ENCODE assay signal across 8 cellular contexts in the genomic region with DNA sequence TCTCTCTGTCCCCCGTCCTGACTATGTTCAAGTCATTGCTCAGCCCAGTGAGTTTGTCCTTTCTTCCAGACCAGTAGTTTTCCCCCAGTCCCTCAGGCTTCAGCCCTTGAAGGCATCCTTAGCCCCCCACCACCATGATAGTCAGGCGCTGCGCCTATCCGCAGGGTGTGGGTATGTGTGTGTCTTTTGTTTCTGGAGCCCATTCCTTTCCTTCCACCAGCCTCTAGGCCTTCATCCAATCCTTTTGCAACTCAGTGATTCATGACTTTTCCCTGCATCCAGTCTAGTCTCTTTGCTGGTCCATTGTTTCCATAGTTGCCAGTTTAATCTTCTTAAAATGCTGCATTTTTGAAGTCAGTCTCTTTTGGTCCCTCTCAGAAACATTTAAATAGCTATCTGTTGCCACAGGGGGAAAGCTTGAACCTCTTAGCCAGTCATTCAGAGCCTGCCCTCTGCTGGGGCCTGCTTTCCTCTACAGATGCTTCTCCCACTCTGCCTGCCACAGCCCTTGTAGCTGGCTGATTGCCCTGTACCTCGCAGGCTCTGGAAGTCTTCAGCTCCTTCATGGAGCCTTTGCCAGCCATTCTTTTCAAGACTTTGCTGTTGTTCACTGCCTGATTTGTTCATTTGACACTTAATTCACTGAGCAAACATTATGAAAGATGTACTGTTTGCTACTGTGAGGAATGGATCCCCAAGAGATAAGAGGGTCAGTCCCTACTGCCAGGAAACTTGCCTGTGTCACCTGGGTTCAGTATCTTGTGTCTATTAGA. TPM values are rescaled to one million over a fixed set of nuclear protein-coding genes. Genes with fewer than 3 reads are reported as not detected.
DNase-seq lines count a peak whose midpoint lies in the region; ATAC-seq, FAIRE-seq and TF ChIP-seq lines count a peak whose summit lies in the region.

No MANE protein-coding gene starts in this region.

- peak; percentile 92 to 95 (median 94) for ATAC-seq in heart left ventricle

- POLR2A ChIA-PET in SK-N-SH (lab: Yijun Ruan, JAX): interaction anchor here (0.9 to 1.6 kb wide), 4 partner anchors 142 to 253 kb away, joined by 3 to 8 read pairs (median 4); partner anchors contain the start of genes CNEP1R1 and HEATR3

- H3K36me3 ChIP-seq in GM23248 (ENCODE audit: low read depth) (peaks cover 14% of the 10 kb centered on the region; the same call in 1 of the 2 replicates), SK-N-SH (replicated peaks in 1 of 2; ENCODE audit: control insufficient read depth in 1 of 2, insufficient read depth in 2 of 2, low read length in 1 of 2) (peaks cover 12 to 15% of the 10 kb centered on the region in 2 experiments), heart left ventricle (peaks cover 0 to 38% (median 34%) of the 10 kb centered on the region in 9 donors), prostate gland (no peaks in the 10 kb centered on the region), uterus (no peaks in the 10 kb centered on the region)

- CTCF ChIA-PET in SK-N-SH (lab: Yijun Ruan, JAX): interaction anchor here (0.6 to 8.6 kb wide), 56 partner anchors 9 to 596 kb away, joined by 3 to 162 read pairs (median 5); partner anchors contain the start of genes CNEP1R1 and HEATR3

- H3K4me1 ChIP-seq in GM23248 (ENCODE audit: insufficient read depth) (peaks cover 48% of the 10 kb centered on the region), SK-N-SH (ENCODE audit: control insufficient read depth in 1 of 2, insufficient read depth in 2 of 2, low read depth in 1 of 2, low read length in 1 of 2) (peaks cover 29 to 35% of the 10 kb centered on the region in 2 experiments), heart left ventricle (peaks cover 2 to 54% (median 37%) of the 10 kb centered on the region in 12 donors), prostate gland (replicated peaks) (peaks cover 3% of the 10 kb centered on the region), uterus (peaks cover 7 to 9% of the 10 kb centered on the region in 2 donors)

- H2AFZ ChIP-seq in GM23248: no peak overlapping the region
- no peak overlapping the region for H2AFZ ChIP-seq in SK-N-SH (ENCODE audit: low read depth)

- peak; percentile 83 for TF ChIP-seq CTCF in SK-N-SH (IDR thresholded peaks at IDR 0.05)
- peak; percentile 52 to 88 (median 71) for TF ChIP-seq CTCF in heart left ventricle (IDR thresholded peaks at IDR 0.05)
- peak; percentile 20 to 76 (median 60) for TF ChIP-seq CTCF in prostate gland (IDR thresholded peaks at IDR 0.05)
- peak; percentile 59 to 77 (median 64) for TF ChIP-seq CTCF in uterus (IDR thresholded peaks at IDR 0.05)

- H3K79me2 ChIP-seq in GM23248 (ENCODE audit: insufficient read depth) (peaks cover 83% of the 10 kb centered on the region), SK-N-SH (ENCODE audit: insufficient read depth) (peaks cover 66% of the 10 kb centered on the region)

- in situ Hi-C loops in GM23248 (cut with MboI): loop anchor here (10.0 kb wide), 1 partner anchor 144 kb away; no protein-coding TSS in a partner anchor

- H3K4me2 ChIP-seq in GM23248 (ENCODE audit: unreplicated experiment) (peak overlapping the region; percentile 38), SK-N-SH (peak overlapping the region; percentile 42)

- H3K4me3 ChIP-seq in GM23248: no peak overlapping the region; the same call in 1 of the 2 replicates
- no peak overlapping the region; a peak in 1 of 4 replicates for H3K4me3 ChIP-seq in SK-N-SH (ENCODE audit: low read depth in 2 of 2, low read length in 1 of 2)
- H3K4me3 ChIP-seq in heart left ventricle: no peak overlapping the region
- H3K4me3 ChIP-seq in prostate gland: no peak overlapping the region
- no peak overlapping the region for H3K4me3 ChIP-seq in uterus

- peaks cover 59% of the 10 kb centered on the region for H3F3A ChIP-seq in GM23248 (ENCODE audit: insufficient read depth)
- peaks cover 47% of the 10 kb centered on the region for H3F3A ChIP-seq in SK-N-SH (replicated peaks; ENCODE audit: insufficient read depth)

- H3K9me2 ChIP-seq in GM23248 (ENCODE audit: insufficient read depth) (no peaks in the 10 kb centered on the region), SK-N-SH (no peaks in the 10 kb centered on the region)

- peak overlapping the region; percentile 52 for H3K27ac ChIP-seq in GM23248
- H3K27ac ChIP-seq in SK-N-SH (ENCODE audit: low read depth in 2 of 2, low read length in 1 of 2): peak overlapping the region; percentile 47 to 71
- H3K27ac ChIP-seq in heart left ventricle: peak overlapping the region in 3 of 12 donors; percentile 17 to 48 (median 40)
- no peak overlapping the region for H3K27ac ChIP-seq in prostate gland
- peak overlapping the region; percentile 36 to 38 for H3K27ac ChIP-seq in uterus

- 32 to 33% methylated on average over 5 of the region's 5 CpGs for WGBS in GM23248 (ENCODE audit: low coverage in 1 of 2, low lambda C conversion rate in 2 of 2, missing lambda C conversion rate in 2 of 2), 2 experiments
- 71% methylated on average over 5 of the region's 5 CpGs for WGBS in SK-N-SH (ENCODE audit: low lambda C conversion rate)
- 59 to 71% (median 66%) methylated on average over 5 of the region's 5 CpGs for WGBS in heart left ventricle, 4 donors
- 61% methylated on average over 5 of the region's 5 CpGs for WGBS in prostate gland

- H4K20me1 ChIP-seq in GM23248 (ENCODE audit: insufficient read depth) (no peaks in the 10 kb centered on the region), SK-N-SH (ENCODE audit: insufficient read depth) (0 out of 2 replicates have a peak, but pooled peaks cover 8% of the 10 kb centered on the region)

- H3K27me3 ChIP-seq in GM23248 (replicated peaks; ENCODE audit: insufficient read depth) (no peaks in the 10 kb centered on the region), SK-N-SH (ENCODE audit: insufficient read depth) (no peaks in the 10 kb centered on the region), heart left ventricle (no peaks in the 10 kb centered on the region), prostate gland (replicated peaks; ENCODE audit: insufficient read depth) (no peaks in the 10 kb centered on the region), uterus (no peaks in the 10 kb centered on the region)

- H3K9me3 ChIP-seq in GM23248 (ENCODE audit: low read depth) (no peaks in the 10 kb centered on the region), SK-N-SH (no peaks in the 10 kb centered on the region), heart left ventricle (no peaks in the 10 kb centered on the region), prostate gland (no peaks in the 10 kb centered on the region), uterus (no peaks in the 10 kb centered on the region)

- peak; percentile 87 for TF ChIP-seq RAD21 in SK-N-SH (IDR thresholded peaks at IDR 0.05; ENCODE audit: low read length)

- intact Hi-C loops in heart left ventricle (cut with DNase I): loop anchor here (1.0 to 10.0 kb wide), 18 partner anchors 53 to 594 kb away; partner anchors contain the start of genes CNEP1R1 (in 8 of the 10), TENT4B (in 5 of the 10) and HEATR3 (in 2 of the 10)
- intact Hi-C loops in prostate gland (cut with DNase I): loop anchor here (5.0 to 10.0 kb wide), 4 partner anchors 143 to 597 kb away; partner anchors contain the start of gene HEATR3
- intact Hi-C loops in uterus (cut with DNase I; ENCODE audit: low total_unique reads): no loop called here

- no peak for TF ChIP-seq EP300 in SK-N-SH (IDR thresholded peaks at IDR 0.05; ENCODE audit: borderline replicate concordance in 1 of 2, low read depth in 1 of 2, low read length in 1 of 2)

- peak; percentile 91 for FAIRE-seq in G401.6 (lab: Jason Lieb, UNC)

- TF ChIP-seq POLR2A in heart left ventricle (IDR thresholded peaks at IDR 0.05) (no peak), prostate gland (IDR thresholded peaks at IDR 0.05) (no peak), uterus (IDR thresholded peaks at IDR 0.05) (no peak)

- DNase-seq in GM23248: peak; percentile 94
- DNase-seq in LHCN-M2 (ENCODE audit: low read depth): peak; percentile 77
- DNase-seq in SK-N-SH: peak; percentile 68
- DNase-seq in activated naive CD8-positive, alpha-beta T cell treated with anti-CD3 and anti-CD28 coated beads, Interleukin-2, amount 50 U/mL, for 16 hours (ENCODE audit: low read depth, low spot score): peak; percentile 20
- peak; percentile 81 to 89 (median 82) for DNase-seq in heart left ventricle
- DNase-seq in prostate gland (ENCODE audit: low spot score): peak; percentile 85
- DNase-seq in uterus: peak; percentile 79 to 87

- H3K9ac ChIP-seq in GM23248: peak overlapping the region; percentile 25
- no peak overlapping the region for H3K9ac ChIP-seq in SK-N-SH

TF ChIP-seq in SK-N-SH, 30 proteins besides CTCF, POLR2A, EP300 and RAD21 (continues in another document):
- TF ChIP-seq NFIC (IDR thresholded peaks at IDR 0.05; ENCODE audit: borderline replicate concordance) (peak; percentile 59), GABPA (IDR thresholded peaks at IDR 0.05; ENCODE audit: low read depth) (no peak), TAF1 (IDR thresholded peaks at IDR 0.05; ENCODE audit: borderline replicate concordance, low read depth, low read length) (no peak), SMC3 (IDR thresholded peaks at IDR 0.05; ENCODE audit: low read depth, low read length) (peak; percentile 90), FOXJ3 (CRISPR knock-in tag; IDR thresholded peaks at IDR 0.05) (no peak), TEAD4 (IDR thresholded peaks at IDR 0.05; ENCODE audit: borderline replicate concordance, insufficient read depth) (no peak), SIN3A (IDR thresholded peaks at IDR 0.05; ENCODE audit: borderline replicate concordance, low read depth, low read length) (0 out of 2 replicates have a peak, but pooled peaks have one; percentile 23)

RNA-seq across cellular contexts. Expression of gene ADCY7, which starts 55.9 kb away (rescaled TPM):
- 87.4 and 90.5 TPM in 2 replicates for total RNA-seq in GM23248 (2014; rRNA removed; shearing (Covaris generic))
- 31.9 and 32.7 TPM in 2 replicates for polyA plus RNA-seq in GM23248 (2016; fragmentation: Nextera tagmentation; extraction: Ambion mirVana)
- total RNA-seq in LHCN-M2 (2014; rRNA removed): 38.5 and 40.7 TPM in 2 replicates
- polyA plus RNA-seq in LHCN-M2 (2012): 12.4 TPM
- polyA plus RNA-seq in SK-N-SH (2012; rRNA removed): 13.8 and 14.3 TPM in 2 replicates
- polyA plus RNA-seq in SK-N-SH (2012; cell fraction: cytosol; rRNA removed): 6.6 and 11.7 TPM in 2 replicates
- 24.3 and 32.0 TPM in 2 replicates for polyA plus RNA-seq in SK-N-SH (2012; cell fraction: nucleus; rRNA removed)
- 10 to 100 TPM in 3 of 9 donors, 1 to 10 TPM in 6; 3.2 to 46.7 (median 9.0) TPM for total RNA-seq in heart left ventricle
- polyA plus RNA-seq in heart left ventricle: 1 to 10 TPM; 3.8 to 5.3 TPM
- 10 to 100 TPM in 1 of 2 donors, 1 to 10 TPM in 1; 2.0 to 10.9 TPM for total RNA-seq in prostate gland
- 10 to 100 TPM in 1 of 4 donors, 1 to 10 TPM in 3; 3.3 to 25.9 (median 6.6) TPM for total RNA-seq in uterus

RNA-seq across cellular contexts. Expression of gene TENT4B, which starts 57.3 kb away (rescaled TPM):
- 12.6 and 16.7 TPM in 2 replicates for total RNA-seq in GM23248 (2014; rRNA removed; shearing (Covaris generic))
- polyA plus RNA-seq in GM23248 (2016; fragmentation: Nextera tagmentation; extraction: Ambion mirVana): 7.4 and 7.8 TPM in 2 replicates
- total RNA-seq in LHCN-M2 (2014; rRNA removed): 11.6 and 13.5 TPM in 2 replicates
- polyA plus RNA-seq in LHCN-M2 (2012): 3.3 TPM
- polyA plus RNA-seq in SK-N-SH (2012; rRNA removed): 5.6 and 6.7 TPM in 2 replicates
- polyA plus RNA-seq in SK-N-SH (2012; cell fraction: cytosol; rRNA removed): 6.1 and 6.6 TPM in 2 replicates
- 4.4 and 10.1 TPM in 2 replicates for polyA plus RNA-seq in SK-N-SH (2012; cell fraction: nucleus; rRNA removed)
- total RNA-seq in heart left ventricle: 1 to 10 TPM; 4.8 to 8.8 (median 7.0) TPM
- 1 to 10 TPM; 2.2 to 5.3 TPM for polyA plus RNA-seq in heart left ventricle
- 10 to 100 TPM; 11.5 to 15.1 TPM for total RNA-seq in prostate gland
- 10 to 100 TPM in 2 of 4 donors, 1 to 10 TPM in 2; 5.9 to 24.7 (median 12.7) TPM for total RNA-seq in uterus

Comparison
In these comparisons a context has a peak if more than half of its experiments do, and no peak if none do; other contexts are left out.
1. DNase-seq: peak in every context shown above with its lines; median percentile 94 in GM23248; 85 in prostate gland; 83 in uterus; 82 in heart left ventricle; 77 in LHCN-M2; 68 in SK-N-SH; 20 in activated naive CD8-positive, alpha-beta T cell treated with anti-CD3 and anti-CD28 coated beads, Interleukin-2, amount 50 U/mL, for 16 hours.
2. H3K27ac ChIP-seq: peak in GM23248 (single experiment), SK-N-SH (2 of 2) and uterus (2 of 2); none in prostate gland (0 of 2).
3. Peak in every context shown above with its lines, with median percentiles within 50 percentile points of each other: CTCF ChIP-seq.